ENCODE assay signal across 8 cellular contexts in genomic region chr11:69718147-69718546, GRCh38. TPM values are rescaled to one million over a fixed set of nuclear protein-coding genes. Genes with fewer than 3 reads are reported as not detected.
DNase-seq lines count a peak whose midpoint lies in the region; ATAC-seq and TF ChIP-seq lines count a peak whose summit lies in the region.

No MANE protein-coding gene starts in this region.

- no peaks in the 10 kb centered on the region for H3K4me1 ChIP-seq in liver (ENCODE audit: control insufficient read depth in 4 of 4, insufficient read depth in 4 of 4, low read length in 3 of 4)

- H3K9me3 ChIP-seq in WERI-Rb-1 (ENCODE audit: severe bottlenecking) = no peaks in the 10 kb centered on the region
- no peaks in the 10 kb centered on the region for H3K9me3 ChIP-seq in liver (ENCODE audit: control insufficient read depth in 4 of 4, low read length in 3 of 4)

- TF ChIP-seq CTCF in WERI-Rb-1 (IDR thresholded peaks at IDR 0.05; ENCODE audit: low read depth, low read length) (peak; percentile 90), liver (IDR thresholded peaks at IDR 0.05; ENCODE audit: low read depth, low read length, missing input control) (peak; percentile 39)

- TF ChIP-seq RAD21 in liver (IDR thresholded peaks at IDR 0.05) = peak; percentile 60 to 73

- H3K9ac ChIP-seq in liver (ENCODE audit: low read depth in 1 of 2, low read length in 2 of 2) = no peak overlapping the region

- peak; percentile 43 for DNase-seq in DMS53 (lab: John Stamatoyannopoulos, UW)
- no peak for DNase-seq in DMS53 treated with DMSO at 0.1 percent for 48 hours (lab: John Stamatoyannopoulos, UW; ENCODE audit: unreplicated experiment)
- DNase-seq in LHCN-M2 (ENCODE audit: low read depth) = peak; percentile 10
- peak; percentile 94 for DNase-seq in WERI-Rb-1
- no peak for DNase-seq in NK-92 (lab: John Stamatoyannopoulos, UW; ENCODE audit: unreplicated experiment)

- 4% methylated on average over 13 of the region's 13 CpGs for WGBS in liver

- ATAC-seq in activated CD4-positive, CD25-positive, alpha-beta regulatory T cell treated with anti-CD3 and anti-CD28 coated beads, Interleukin-2, amount 50 U/mL, for 24 hours = no peak
- ATAC-seq in GM21717 (IDR thresholded peaks at IDR 0.05; ENCODE audit: unreplicated experiment) = no peak

- H3K4me3 ChIP-seq in WERI-Rb-1 (ENCODE audit: low read depth, low read length) (no peak overlapping the region), liver (ENCODE audit: low read depth in 1 of 3, low read length in 3 of 3) (no peak overlapping the region)

- H3K36me3 ChIP-seq in WERI-Rb-1 (no peaks in the 10 kb centered on the region), liver (ENCODE audit: control insufficient read depth in 4 of 4, insufficient read depth in 3 of 4, low read depth in 1 of 4, low read length in 3 of 4) (no peaks in the 10 kb centered on the region)

- H3K27ac ChIP-seq in WERI-Rb-1 = peak overlapping the region; percentile 49
- no peak overlapping the region for H3K27ac ChIP-seq in liver (ENCODE audit: low read depth in 1 of 2, low read length in 2 of 2)

- no peaks in the 10 kb centered on the region for H3K27me3 ChIP-seq in WERI-Rb-1 (ENCODE audit: insufficient read depth, low read depth, severe bottlenecking)
- H3K27me3 ChIP-seq in liver (ENCODE audit: control insufficient read depth in 4 of 4, insufficient read depth in 4 of 4, low read length in 3 of 4) = peaks cover 0 to 7% (median 1%) of the 10 kb centered on the region in 4 donors

TF ChIP-seq in liver, 16 proteins besides CTCF, POLR2A, EP300 and RAD21:
- TF ChIP-seq HNF4G (IDR thresholded peaks at IDR 0.05) = no peak
- no peak for TF ChIP-seq JUND (IDR thresholded peaks at IDR 0.05)
- no peak for TF ChIP-seq TAF1 (conservative IDR thresholded peaks at IDR 0.05)
- TF ChIP-seq MAX (IDR thresholded peaks at IDR 0.05) = no peak
- no peak for TF ChIP-seq ZBTB33 (IDR thresholded peaks at IDR 0.05)
- TF ChIP-seq ATF3 (IDR thresholded peaks at IDR 0.05) = no peak
- no peak for TF ChIP-seq EGR1 (IDR thresholded peaks at IDR 0.05; ENCODE audit: low read depth in 2 of 2)
- TF ChIP-seq RXRA (IDR thresholded peaks at IDR 0.05) = no peak
- no peak for TF ChIP-seq GABPA (IDR thresholded peaks at IDR 0.05 in 1 of 2, conservative IDR thresholded peaks at IDR 0.05 in 1 of 2)

RNA-seq across cellular contexts. Expression of gene FGF19, which starts 14.3 kb away (rescaled TPM):
- total RNA-seq in LHCN-M2 (2014; rRNA removed) = 0.11 TPM in 1 of 2 replicates, not detected in the other
- polyA plus RNA-seq in LHCN-M2 (2012) = not detected
- total RNA-seq in liver = not detected
- polyA plus RNA-seq in liver = under 1 TPM in 1 of 2 donors, not detected in 1; 0.09 TPM

RNA-seq across cellular contexts. Expression of gene LTO1, which starts 43.0 kb away (rescaled TPM):
- 16.8 and 21.9 TPM in 2 replicates for total RNA-seq in LHCN-M2 (2014; rRNA removed)
- polyA plus RNA-seq in LHCN-M2 (2012) = 17.9 TPM
- 10 to 100 TPM in 1 of 2 donors, 1 to 10 TPM in 1; 8.3 to 12.3 TPM for total RNA-seq in liver
- polyA plus RNA-seq in liver = 1 to 10 TPM; 4.9 to 6.4 TPM

RNA-seq across cellular contexts. Expression of gene FGF4, which starts 57.0 kb away (rescaled TPM):
- total RNA-seq in LHCN-M2 (2014; rRNA removed) (not detected in 2 replicates), liver (not detected)
- polyA plus RNA-seq in LHCN-M2 (2012) = not detected
- polyA plus RNA-seq in liver = not detected

Comparison
In these comparisons a context has a peak if more than half of its experiments do, and no peak if none do; other contexts are left out.
1. DNase-seq: peak in DMS53 (single experiment), LHCN-M2 (single experiment) and WERI-Rb-1 (single experiment); none in DMS53 treated with DMSO at 0.1 percent for 48 hours (single experiment) and NK-92 (single experiment).